ENCODE assay signal across 9 cellular contexts in the genomic region with DNA sequence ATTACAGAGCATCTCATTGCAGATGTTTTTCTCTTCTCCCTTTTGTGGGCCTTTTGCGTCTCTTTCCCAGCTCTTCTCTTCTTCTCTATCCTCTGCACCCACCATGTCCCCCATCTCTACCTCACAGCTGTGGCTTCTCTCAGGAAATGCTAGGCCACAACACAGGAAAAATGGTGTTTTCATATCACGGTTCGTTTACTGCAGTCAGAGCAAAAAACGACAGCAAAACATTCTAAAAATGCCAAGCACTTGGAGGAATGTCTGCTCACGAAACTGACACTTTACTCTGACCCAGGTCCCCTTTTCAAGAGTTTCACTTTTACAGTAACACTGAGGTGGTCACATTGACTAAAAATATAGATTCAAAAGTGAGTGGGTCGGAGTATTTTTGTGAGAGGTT.
A peak's percentile ranks its signal among the peaks of the same experiment; 100 is the strongest.
DNase-seq lines count a peak whose midpoint lies in the region; ATAC-seq and TF ChIP-seq lines count a peak whose summit lies in the region.
"Had no signal": no experiment of that assay in that cellular context is flagged by ENCODE, and none has a peak within 500 bp of the region (broad histone marks: within the 10 kb centered on the region; RNA-seq: fewer than 3 reads in every experiment).

No MANE protein-coding gene starts in this region.

- H3K27me3 Mint-ChIP-seq in activated T-helper 17 cell treated with anti-CD3 and anti-CD28 coated beads, Interleukin-2, amount 50 U/mL, for 72 hours: peaks cover 2% of the 10 kb centered on the region

- H3K4me3 Mint-ChIP-seq in activated T-helper 17 cell treated with anti-CD3 and anti-CD28 coated beads, Interleukin-2, amount 50 U/mL, for 72 hours: peak overlapping the region; percentile 30

- no peak for TF ChIP-seq EP300 in gastroesophageal sphincter (IDR thresholded peaks at IDR 0.05)

- DNase-seq in left ventricle myocardium inferior (no peak), Right ventricle myocardium inferior (ENCODE audit: missing footprints) (no peak), NCI-H748 (lab: John Stamatoyannopoulos, UW; ENCODE audit: unreplicated experiment) (no peak), NCI-H2029 treated with DMSO at 0.1 percent for 48 hours (lab: John Stamatoyannopoulos, UW) (no peak)
- no peak for DNase-seq in stimulated activated CD4-positive, alpha-beta T cell treated with anti-CD3 and anti-CD28 coated beads, Interleukin-4, amount 100 ng/mL, for 24 hours
- DNase-seq: mammary epithelial cell had no signal

- TF ChIP-seq CTCF in left ventricle myocardium inferior (IDR thresholded peaks at IDR 0.05; ENCODE audit: borderline replicate concordance): no peak
- TF ChIP-seq CTCF in gastroesophageal sphincter (IDR thresholded peaks at IDR 0.05): no peak

- intact Hi-C loops in left ventricle myocardium inferior (cut with micrococcal nuclease): no loop called here
- intact Hi-C loops in Right ventricle myocardium inferior (cut with DNase I): no loop called here

- H3K4me3 ChIP-seq in left ventricle myocardium inferior: no peak overlapping the region
- H3K4me3 ChIP-seq in gastroesophageal sphincter: no peak overlapping the region

- no peaks in the 10 kb centered on the region for H3K9me3 Mint-ChIP-seq in activated T-helper 17 cell treated with anti-CD3 and anti-CD28 coated beads, Interleukin-2, amount 50 U/mL, for 72 hours

- peak overlapping the region; percentile 39 for H3K27ac ChIP-seq in left ventricle myocardium inferior (replicated peaks)
- no peak overlapping the region for H3K27ac ChIP-seq in gastroesophageal sphincter

- H3K27ac Mint-ChIP-seq in activated T-helper 17 cell treated with anti-CD3 and anti-CD28 coated beads, Interleukin-2, amount 50 U/mL, for 72 hours: no peak overlapping the region

- H3K4me1 ChIP-seq in left ventricle myocardium inferior (peaks cover 14% of the 10 kb centered on the region), gastroesophageal sphincter (peaks cover 0 to 38% (median 0%) of the 10 kb centered on the region in 3 donors)

- H3K27me3 ChIP-seq in left ventricle myocardium inferior (ENCODE audit: low read depth): no peaks in the 10 kb centered on the region
- no peaks in the 10 kb centered on the region for H3K27me3 ChIP-seq in gastroesophageal sphincter

- peaks cover 29% of the 10 kb centered on the region for H3K4me1 Mint-ChIP-seq in activated T-helper 17 cell treated with anti-CD3 and anti-CD28 coated beads, Interleukin-2, amount 50 U/mL, for 72 hours

- ATAC-seq in Right ventricle myocardium inferior (no peak), HG03045 (IDR thresholded peaks at IDR 0.05; ENCODE audit: unreplicated experiment) (peak; percentile 86), gastroesophageal sphincter (no peak)
- peak; percentile 69 for ATAC-seq in activated T-helper 17 cell treated with anti-CD3 and anti-CD28 coated beads, Interleukin-2, amount 50 U/mL, for 72 hours (replicated peaks)

- H3K36me3 ChIP-seq in left ventricle myocardium inferior: no peaks in the 10 kb centered on the region
- H3K36me3 ChIP-seq in gastroesophageal sphincter: no peaks in the 10 kb centered on the region

- H3K36me3 Mint-ChIP-seq in activated T-helper 17 cell treated with anti-CD3 and anti-CD28 coated beads, Interleukin-2, amount 50 U/mL, for 72 hours (ENCODE audit: low read depth): no peaks in the 10 kb centered on the region

- 46 to 55% methylated on average over 4 to 6 of the region's 6 CpGs for WGBS in gastroesophageal sphincter (ENCODE audit: low coverage in 1 of 2), 2 donors

- no peak for TF ChIP-seq POLR2A in gastroesophageal sphincter (IDR thresholded peaks at IDR 0.05)

- H3K9me3 ChIP-seq in left ventricle myocardium inferior (replicated peaks) (no peaks in the 10 kb centered on the region), gastroesophageal sphincter (no peaks in the 10 kb centered on the region)

Comparison
In these comparisons a context has a peak if more than half of its experiments do, and no peak if none do; other contexts are left out.
1. ATAC-seq: peak in HG03045 (single experiment) and activated T-helper 17 cell treated with anti-CD3 and anti-CD28 coated beads, Interleukin-2, amount 50 U/mL, for 72 hours (single experiment); none in Right ventricle myocardium inferior (single experiment) and gastroesophageal sphincter (single experiment).